In the genomic region with DNA sequence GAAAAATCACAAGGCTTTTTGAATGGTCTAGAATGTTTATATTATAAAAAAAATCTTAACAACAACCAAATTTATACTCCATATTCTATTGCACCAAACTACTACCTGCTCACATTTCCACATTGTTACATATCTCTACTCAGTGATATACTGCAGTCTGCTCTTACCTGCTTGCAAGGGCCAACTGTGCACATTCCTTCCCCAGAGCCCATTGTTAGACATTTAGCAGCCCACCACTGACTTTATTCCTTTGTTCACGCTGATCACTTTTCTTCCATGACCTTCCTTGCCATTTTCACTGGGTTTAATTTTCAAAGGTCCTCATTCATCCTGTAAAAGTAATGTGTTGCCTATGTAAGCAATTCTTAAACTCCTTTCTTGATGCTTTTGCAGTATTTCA, we compare ENCODE assay signal across 35 cellular contexts.
"Had no signal": no experiment of that assay in that cellular context is flagged by ENCODE, and none has a peak within 500 bp of the region (broad histone marks: within the 10 kb centered on the region; RNA-seq: fewer than 3 reads in every experiment).

No MANE protein-coding gene starts in this region.

- H3K4me2 ChIP-seq: hepatocyte had no signal

- H3K36me3 Mint-ChIP-seq: activated CD4-positive, alpha-beta memory T cell treated with anti-CD3 and anti-CD28 coated beads for 36 hours; activated CD8-positive, alpha-beta memory T cell treated with anti-CD3 and anti-CD28 coated beads, Interleukin-2, amount 10 ng/mL, durations not matched to agents 7 days and 5 days; activated naive CD4-positive, alpha-beta T cell treated with anti-CD3 and anti-CD28 coated beads, Interleukin-2, amount 50 U/mL, for 24 hours; activated naive CD8-positive, alpha-beta T cell treated with anti-CD3 and anti-CD28 coated beads for 36 hours; brain had no signal

- H3K27ac ChIP-seq: adrenal gland, breast epithelium, cardiac muscle cell, colonic mucosa, epithelial cell of prostate, esophagus squamous epithelium, gastroesophageal sphincter, heart right ventricle, hepatocyte, WERI-Rb-1 had no signal

- ATAC-seq: activated CD4-positive, alpha-beta T cell treated with anti-CD3 and anti-CD28 coated beads for 36 hours; activated CD8-positive, alpha-beta memory T cell treated with anti-CD3 and anti-CD28 coated beads, Interleukin-2, amount 10 ng/mL, durations not matched to agents 7 days and 5 days; activated CD8-positive, alpha-beta T cell treated with anti-CD3 and anti-CD28 coated beads, Interleukin-2, amount 10 ng/mL, durations not matched to agents 7 days and 5 days; activated naive CD8-positive, alpha-beta T cell treated with anti-CD3 and anti-CD28 coated beads, Interleukin-2, amount 50 U/mL, for 24 hours; gastroesophageal sphincter; heart right ventricle had no signal

- H3K36me3 ChIP-seq: adrenal gland, breast epithelium, cardiac muscle cell, colonic mucosa, esophagus squamous epithelium, gastroesophageal sphincter, heart right ventricle, WERI-Rb-1 had no signal

- DNase-seq: activated CD4-positive, alpha-beta memory T cell treated with anti-CD3 and anti-CD28 coated beads for 36 hours; activated CD4-positive, alpha-beta T cell treated with anti-CD3 and anti-CD28 coated beads for 36 hours; activated CD4-positive, alpha-beta T cell treated with anti-CD3 and anti-CD28 coated beads, Interleukin-2, amount 10 ng/mL, durations not matched to agents 24 days and 14 days; activated CD4-positive, CD25-positive, alpha-beta regulatory T cell; activated CD4-positive, CD25-positive, alpha-beta regulatory T cell treated with anti-CD3 and anti-CD28 coated beads, Interleukin-2, amount 50 U/mL, for 72 hours; activated CD8-positive, alpha-beta memory T cell treated with anti-CD3 and anti-CD28 coated beads, Interleukin-2, amount 10 ng/mL, durations not matched to agents 7 days and 5 days; activated CD8-positive, alpha-beta memory T cell treated with anti-CD3 and anti-CD28 coated beads, Interleukin-2, amount 50 U/mL, for 4 hours; activated CD8-positive, alpha-beta T cell treated with anti-CD3 and anti-CD28 coated beads, Interleukin-2, amount 10 ng/mL, durations not matched to agents 7 days and 5 days; activated effector memory CD4-positive, alpha-beta T cell treated with anti-CD3 and anti-CD28 coated beads, Interleukin-2, amount 50 U/mL, for 16 hours; activated naive CD4-positive, alpha-beta T cell treated with anti-CD3 and anti-CD28 coated beads for 36 hours; activated naive CD8-positive, alpha-beta T cell treated with anti-CD3 and anti-CD28 coated beads for 36 hours; activated naive CD8-positive, alpha-beta T cell treated with anti-CD3 and anti-CD28 coated beads, Interleukin-2, amount 50 U/mL, for 24 hours; activated T-cell treated with anti-CD3 and anti-CD28 coated beads, Interleukin-2, amount 50 U/mL, for 1 hour; activated T-cell treated with anti-CD3 and anti-CD28 coated beads, Interleukin-2, amount 50 U/mL, for 48 hours; adrenal gland; amygdala; aorta; central memory CD4-positive, alpha-beta T cell; cerebellar nuclear complex; colonic mucosa; effector CD8-positive, alpha-beta T cell; esophagus squamous epithelium; foreskin melanocyte; heart right ventricle; T1000; WERI-Rb-1 had no signal

- H3K79me2 ChIP-seq: hepatocyte had no signal

- H3K9me3 Mint-ChIP-seq: activated CD4-positive, alpha-beta memory T cell treated with anti-CD3 and anti-CD28 coated beads for 36 hours; activated CD4-positive, alpha-beta T cell treated with anti-CD3 and anti-CD28 coated beads, Interleukin-2, amount 10 ng/mL, durations not matched to agents 24 days and 14 days; activated naive CD4-positive, alpha-beta T cell treated with anti-CD3 and anti-CD28 coated beads for 36 hours; activated naive CD4-positive, alpha-beta T cell treated with anti-CD3 and anti-CD28 coated beads, Interleukin-2, amount 50 U/mL, for 24 hours; activated naive CD8-positive, alpha-beta T cell treated with anti-CD3 and anti-CD28 coated beads for 36 hours; activated naive CD8-positive, alpha-beta T cell treated with anti-CD3 and anti-CD28 coated beads, Interleukin-2, amount 50 U/mL, for 24 hours; activated T-helper 1 cell treated with anti-CD3 and anti-CD28 coated beads, Interleukin-12 subunit alpha, Interleukin-12 subunit beta, Interleukin-2, Interleukin-4 antibody, amounts not matched to agents 30 ng/mL and 10 ng/mL and 1 ng/mL, durations not matched to agents 14 hours and 24 hours and 36 hours; activated T-helper 2 cell treated with anti-CD3 and anti-CD28 coated beads, Interferon-gamma antibody, Interleukin-2, Interleukin-4, amounts not matched to agents 10 μg/mL and 5 μg/mL and 100 μg/mL, durations not matched to agents 14 hours and 24 hours and 36 hours; brain had no signal

- H3K4me1 ChIP-seq: adrenal gland, breast epithelium, colonic mucosa, esophagus squamous epithelium, gastroesophageal sphincter had no signal

- H3K27me3 ChIP-seq: breast epithelium, cardiac muscle cell, colonic mucosa, esophagus squamous epithelium, gastroesophageal sphincter, heart right ventricle, hepatocyte had no signal

- H3K4me3 Mint-ChIP-seq: activated CD4-positive, alpha-beta memory T cell treated with anti-CD3 and anti-CD28 coated beads for 36 hours; activated CD4-positive, alpha-beta T cell treated with anti-CD3 and anti-CD28 coated beads for 36 hours; activated CD4-positive, alpha-beta T cell treated with anti-CD3 and anti-CD28 coated beads, Interleukin-2, amount 10 ng/mL, durations not matched to agents 24 days and 14 days; activated CD8-positive, alpha-beta memory T cell treated with anti-CD3 and anti-CD28 coated beads, Interleukin-2, amount 10 ng/mL, durations not matched to agents 7 days and 5 days; activated CD8-positive, alpha-beta T cell treated with anti-CD3 and anti-CD28 coated beads, Interleukin-2, amount 10 ng/mL, durations not matched to agents 7 days and 5 days; activated naive CD4-positive, alpha-beta T cell treated with anti-CD3 and anti-CD28 coated beads for 36 hours; activated naive CD4-positive, alpha-beta T cell treated with anti-CD3 and anti-CD28 coated beads, Interleukin-2, amount 50 U/mL, for 24 hours; activated naive CD8-positive, alpha-beta T cell treated with anti-CD3 and anti-CD28 coated beads for 36 hours; activated naive CD8-positive, alpha-beta T cell treated with anti-CD3 and anti-CD28 coated beads, Interleukin-2, amount 50 U/mL, for 24 hours; activated T-helper 1 cell treated with anti-CD3 and anti-CD28 coated beads, Interleukin-12 subunit alpha, Interleukin-12 subunit beta, Interleukin-2, Interleukin-4 antibody, amounts not matched to agents 30 ng/mL and 10 ng/mL and 1 ng/mL, durations not matched to agents 14 hours and 24 hours and 36 hours; brain had no signal

- H2AFZ ChIP-seq: hepatocyte had no signal

- H3K9me3 ChIP-seq: adrenal gland, breast epithelium, colonic mucosa, gastroesophageal sphincter, heart right ventricle had no signal

- H3K4me3 ChIP-seq: adrenal gland, breast epithelium, cardiac muscle cell, colonic mucosa, esophagus squamous epithelium, gastroesophageal sphincter, heart right ventricle, hepatocyte had no signal

- H3K27me3 Mint-ChIP-seq: activated CD4-positive, alpha-beta memory T cell treated with anti-CD3 and anti-CD28 coated beads for 36 hours; activated CD4-positive, alpha-beta T cell treated with anti-CD3 and anti-CD28 coated beads for 36 hours; activated CD4-positive, alpha-beta T cell treated with anti-CD3 and anti-CD28 coated beads, Interleukin-2, amount 10 ng/mL, durations not matched to agents 24 days and 14 days; activated CD8-positive, alpha-beta memory T cell treated with anti-CD3 and anti-CD28 coated beads, Interleukin-2, amount 10 ng/mL, durations not matched to agents 7 days and 5 days; activated naive CD4-positive, alpha-beta T cell treated with anti-CD3 and anti-CD28 coated beads, Interleukin-2, amount 50 U/mL, for 24 hours; activated naive CD8-positive, alpha-beta T cell treated with anti-CD3 and anti-CD28 coated beads for 36 hours; activated naive CD8-positive, alpha-beta T cell treated with anti-CD3 and anti-CD28 coated beads, Interleukin-2, amount 50 U/mL, for 24 hours had no signal

- H3K4me1 Mint-ChIP-seq: activated CD4-positive, alpha-beta T cell treated with anti-CD3 and anti-CD28 coated beads for 36 hours; activated CD4-positive, alpha-beta T cell treated with anti-CD3 and anti-CD28 coated beads, Interleukin-2, amount 10 ng/mL, durations not matched to agents 24 days and 14 days; activated CD8-positive, alpha-beta memory T cell treated with anti-CD3 and anti-CD28 coated beads, Interleukin-2, amount 10 ng/mL, durations not matched to agents 7 days and 5 days; activated naive CD4-positive, alpha-beta T cell treated with anti-CD3 and anti-CD28 coated beads, Interleukin-2, amount 50 U/mL, for 24 hours; activated naive CD8-positive, alpha-beta T cell treated with anti-CD3 and anti-CD28 coated beads for 36 hours; activated naive CD8-positive, alpha-beta T cell treated with anti-CD3 and anti-CD28 coated beads, Interleukin-2, amount 50 U/mL, for 24 hours had no signal

- H3K27ac Mint-ChIP-seq: activated CD4-positive, alpha-beta memory T cell treated with anti-CD3 and anti-CD28 coated beads for 36 hours; activated CD4-positive, alpha-beta T cell treated with anti-CD3 and anti-CD28 coated beads for 36 hours; activated CD4-positive, alpha-beta T cell treated with anti-CD3 and anti-CD28 coated beads, Interleukin-2, amount 10 ng/mL, durations not matched to agents 24 days and 14 days; activated CD8-positive, alpha-beta memory T cell treated with anti-CD3 and anti-CD28 coated beads, Interleukin-2, amount 10 ng/mL, durations not matched to agents 7 days and 5 days; activated CD8-positive, alpha-beta T cell treated with anti-CD3 and anti-CD28 coated beads, Interleukin-2, amount 10 ng/mL, durations not matched to agents 7 days and 5 days; activated naive CD4-positive, alpha-beta T cell treated with anti-CD3 and anti-CD28 coated beads for 36 hours; activated naive CD4-positive, alpha-beta T cell treated with anti-CD3 and anti-CD28 coated beads, Interleukin-2, amount 50 U/mL, for 24 hours; activated naive CD8-positive, alpha-beta T cell treated with anti-CD3 and anti-CD28 coated beads for 36 hours; activated naive CD8-positive, alpha-beta T cell treated with anti-CD3 and anti-CD28 coated beads, Interleukin-2, amount 50 U/mL, for 24 hours; activated T-helper 1 cell treated with anti-CD3 and anti-CD28 coated beads, Interleukin-12 subunit alpha, Interleukin-12 subunit beta, Interleukin-2, Interleukin-4 antibody, amounts not matched to agents 30 ng/mL and 10 ng/mL and 1 ng/mL, durations not matched to agents 14 hours and 24 hours and 36 hours; activated T-helper 2 cell treated with anti-CD3 and anti-CD28 coated beads, Interferon-gamma antibody, Interleukin-2, Interleukin-4, amounts not matched to agents 10 μg/mL and 5 μg/mL and 100 μg/mL, durations not matched to agents 14 hours and 24 hours and 36 hours; brain had no signal
